ENCODE assay signal across 8 cellular contexts in the genomic region with DNA sequence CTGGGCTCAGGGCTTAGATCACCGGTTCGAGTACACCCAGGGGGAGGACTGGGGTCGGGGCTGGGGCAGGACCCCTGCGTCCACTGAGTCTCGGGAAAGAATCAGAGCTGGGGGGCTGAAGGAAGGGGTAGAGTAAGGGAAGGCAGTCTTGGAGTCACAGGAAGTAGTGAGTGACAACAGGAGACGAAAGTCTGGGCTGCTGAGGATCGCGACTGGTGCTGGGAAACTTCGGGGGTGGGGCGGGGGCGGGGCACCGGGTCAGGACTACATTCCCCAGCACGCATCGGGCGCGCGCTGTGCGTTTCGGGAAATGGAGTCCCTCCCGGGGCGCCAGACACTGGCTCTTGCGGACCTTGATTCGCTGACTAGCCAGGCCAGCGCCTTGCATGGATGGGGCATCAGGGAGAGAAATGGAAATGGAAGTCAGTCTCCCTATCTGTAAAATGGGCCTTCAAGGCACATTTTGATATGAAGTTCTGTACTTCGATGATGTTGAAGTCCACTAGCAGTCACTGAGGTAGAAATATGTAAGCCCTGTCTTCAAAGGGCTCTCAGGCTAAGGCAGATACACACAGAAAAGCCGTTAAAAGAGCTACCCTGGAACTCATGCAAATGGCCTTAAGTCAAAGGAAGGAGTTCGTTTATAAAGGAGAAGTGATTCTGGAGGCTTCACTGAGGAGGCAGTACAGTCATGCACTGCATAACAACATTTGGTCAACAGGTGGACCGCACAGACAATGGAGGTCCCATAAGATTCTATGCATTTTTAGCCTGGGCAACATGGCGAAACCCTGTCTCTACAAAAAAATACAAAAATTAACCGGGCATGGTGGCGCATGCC.
A peak's percentile ranks its signal among the peaks of the same experiment; 100 is the strongest.
DNase-seq lines count a peak whose midpoint lies in the region; ATAC-seq lines count a peak whose summit lies in the region.

No MANE protein-coding gene starts in this region.

- DNase-seq in COLO829 (ENCODE audit: low spot score) (peak; percentile 77), NCI-H69 (lab: John Stamatoyannopoulos, UW) (peak; percentile 94), medulla oblongata (ENCODE audit: extremely low spot score) (peak; percentile 92)
- peak; percentile 53 to 68 (median 60) for DNase-seq in activated CD8-positive, alpha-beta memory T cell treated with anti-CD3 and anti-CD28 coated beads for 48 hours (ENCODE audit: low read depth in 2 of 3, low spot score in 2 of 3)
- DNase-seq in effector memory CD4-positive, alpha-beta T cell: peak; percentile 64 to 72 (median 64)
- DNase-seq in stimulated activated CD4-positive, alpha-beta T cell treated with anti-CD3 and anti-CD28 coated beads, TNF-alpha, amount 100 ng/mL, for 4 hours (ENCODE audit: low read depth in 3 of 3): peak; percentile 61 to 67 (median 65)

- H3K27me3 ChIP-seq in effector memory CD4-positive, alpha-beta T cell (replicated peaks; ENCODE audit: control insufficient read depth, insufficient read depth, low read length, poor library complexity, severe bottlenecking): no peaks in the 10 kb centered on the region

- no peaks in the 10 kb centered on the region for H3K9me3 ChIP-seq in effector memory CD4-positive, alpha-beta T cell (ENCODE audit: control insufficient read depth, low read length)

- H3K4me1 ChIP-seq in effector memory CD4-positive, alpha-beta T cell (ENCODE audit: control insufficient read depth, insufficient read depth, low read length, poor library complexity, severe bottlenecking): peaks cover 22% of the 10 kb centered on the region

- H3K4me3 ChIP-seq in effector memory CD4-positive, alpha-beta T cell (ENCODE audit: insufficient read depth, low read depth, low read length, poor library complexity, severe bottlenecking): no peak overlapping the region

- ATAC-seq in HG02588 (IDR thresholded peaks at IDR 0.05; ENCODE audit: unreplicated experiment): peak; percentile 27
- ATAC-seq in GM21528 (IDR thresholded peaks at IDR 0.05; ENCODE audit: low FRiP score, unreplicated experiment): no peak

- H3K27ac ChIP-seq in effector memory CD4-positive, alpha-beta T cell (ENCODE audit: insufficient read depth, low read length, poor library complexity, severe bottlenecking): peak overlapping the region; percentile 54

- H3K36me3 ChIP-seq in effector memory CD4-positive, alpha-beta T cell (ENCODE audit: control insufficient read depth, insufficient read depth, low read length): no peaks in the 10 kb centered on the region
